In the genomic region with DNA sequence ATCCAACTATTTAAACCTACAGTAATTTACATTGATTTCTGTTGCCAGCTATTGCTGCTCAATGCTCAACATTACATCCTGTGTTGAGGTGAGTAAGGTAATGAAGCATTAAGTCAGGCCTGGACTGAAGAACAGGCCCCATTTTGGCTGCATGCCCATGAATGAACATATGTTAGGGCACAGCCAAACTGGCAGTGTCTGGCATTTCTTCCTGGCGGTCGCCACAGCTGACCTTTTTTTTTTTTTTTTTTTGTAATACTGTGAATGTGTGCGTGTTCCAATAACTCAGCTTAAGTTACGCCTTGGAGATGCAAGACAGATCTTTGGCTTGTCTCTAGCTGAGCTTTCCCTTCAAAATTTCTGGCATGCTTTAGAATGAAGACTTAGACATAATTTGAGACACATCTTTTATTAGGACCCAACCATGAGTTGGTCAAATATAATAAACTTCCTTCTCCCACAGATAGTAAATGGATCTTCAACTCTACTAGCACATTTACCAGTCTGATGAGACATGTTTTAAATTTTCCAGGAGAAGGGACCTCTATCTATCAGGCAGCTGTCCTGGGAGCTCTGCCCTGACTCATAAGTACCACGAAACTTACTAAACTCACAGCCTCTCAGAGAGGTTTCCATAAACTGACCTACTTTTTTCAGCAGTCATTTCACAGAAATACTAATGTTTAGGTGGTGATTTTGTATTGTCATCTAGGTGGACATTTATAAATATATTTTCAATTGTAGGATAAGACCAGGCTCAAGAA, we compare ENCODE assay signal across 1 cellular context.
TF ChIP-seq lines count a peak whose summit lies in the region.

No MANE protein-coding gene starts in this region.

TF ChIP-seq in endothelial cell of umbilical vein, 7 proteins besides CTCF, POLR2A, EP300 and RAD21:
- TF ChIP-seq FOS (IDR thresholded peaks at IDR 0.05; ENCODE audit: borderline replicate concordance, insufficient read depth, low read length), result no peak
- no peak for TF ChIP-seq JUN (IDR thresholded peaks at IDR 0.05; ENCODE audit: borderline replicate concordance, insufficient read depth, insufficient read length, low read depth)
- TF ChIP-seq MYC (IDR thresholded peaks at IDR 0.05; ENCODE audit: low read depth, low read length), result no peak
- no peak for TF ChIP-seq EZH2 (IDR thresholded peaks at IDR 0.05; ENCODE audit: borderline replicate concordance, low read depth, low read length, severe bottlenecking)
- TF ChIP-seq, protein P1, sequence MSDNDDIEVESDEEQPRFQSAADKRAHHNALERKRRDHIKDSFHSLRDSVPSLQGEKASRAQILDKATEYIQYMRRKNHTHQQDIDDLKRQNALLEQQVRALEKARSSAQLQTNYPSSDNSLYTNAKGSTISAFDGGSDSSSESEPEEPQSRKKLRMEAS (IDR thresholded peaks at IDR 0.05; ENCODE audit: insufficient read depth, insufficient read length), result no peak
- no peak for TF ChIP-seq GATA2 (IDR thresholded peaks at IDR 0.05; ENCODE audit: insufficient read depth, insufficient read length, low read depth, low read length)
- no peak for TF ChIP-seq POLR2AphosphoS5 (IDR thresholded peaks at IDR 0.05; ENCODE audit: insufficient read depth, low read depth, low read length)
